Comparison of ENCODE assay signal across 6 cellular contexts in genomic region chr12:95059984-95060383, GRCh38.
"Had no signal": no experiment of that assay in that cellular context is flagged by ENCODE, and none has a peak within 500 bp of the region (broad histone marks: within the 10 kb centered on the region; RNA-seq: fewer than 3 reads in every experiment).

No MANE protein-coding gene starts in this region.

- H3K27ac ChIP-seq: HL-60 had no signal

- H3K4me3 ChIP-seq: GM23338, K562 had no signal

- DNase-seq: H9, HCEC 1CT, IMR-90 had no signal

- ATAC-seq: GM23338, K562 had no signal
